1 cellular context compared by ENCODE assay signal in genomic region chr12:57160021-57160420, GRCh38.
TF ChIP-seq lines count a peak whose summit lies in the region.

No MANE protein-coding gene starts in this region.

TF ChIP-seq in HEK293, 187 proteins besides CTCF, POLR2A, EP300 and RAD21 (continued from another document):
- TF ChIP-seq ZBTB44 (tag by site-specific recombination; IDR thresholded peaks at IDR 0.05): no peak
- 0 out of 2 replicates have a peak, but pooled peaks have one; percentile 34 for TF ChIP-seq EGR2 (tag by site-specific recombination; IDR thresholded peaks at IDR 0.05; ENCODE audit: low read depth)
- no peak for TF ChIP-seq PBX3 (CRISPR knock-in tag; IDR thresholded peaks at IDR 0.05)
- TF ChIP-seq ZFHX2 (tag by site-specific recombination; conservative IDR thresholded peaks at IDR 0.05): 0 out of 2 replicates have a peak, but pooled peaks have one; percentile 25
- TF ChIP-seq ZFP3 (tag by site-specific recombination; IDR thresholded peaks at IDR 0.05; ENCODE audit: low read depth): no peak
- no peak for TF ChIP-seq ZNF530 (tag by site-specific recombination; IDR thresholded peaks at IDR 0.05; ENCODE audit: low read depth)
- no peak for TF ChIP-seq ZSCAN5A (tag by site-specific recombination; IDR thresholded peaks at IDR 0.05)
- no peak for TF ChIP-seq ZNF132 (tag by site-specific recombination; IDR thresholded peaks at IDR 0.05; ENCODE audit: borderline replicate concordance)
- no peak for TF ChIP-seq ZNF155 (tag by site-specific recombination; IDR thresholded peaks at IDR 0.05)
- no peak for TF ChIP-seq ZNF549 (tag by site-specific recombination; IDR thresholded peaks at IDR 0.05)
- TF ChIP-seq ZNF747 (tag by site-specific recombination; IDR thresholded peaks at IDR 0.05): no peak
- TF ChIP-seq GLIS2 (tag by site-specific recombination; IDR thresholded peaks at IDR 0.05): no peak
- TF ChIP-seq ZBTB8A (tag by site-specific recombination; IDR thresholded peaks at IDR 0.05): no peak
- TF ChIP-seq ZNF174 (tag by site-specific recombination; IDR thresholded peaks at IDR 0.05): no peak
